In the genomic region with DNA sequence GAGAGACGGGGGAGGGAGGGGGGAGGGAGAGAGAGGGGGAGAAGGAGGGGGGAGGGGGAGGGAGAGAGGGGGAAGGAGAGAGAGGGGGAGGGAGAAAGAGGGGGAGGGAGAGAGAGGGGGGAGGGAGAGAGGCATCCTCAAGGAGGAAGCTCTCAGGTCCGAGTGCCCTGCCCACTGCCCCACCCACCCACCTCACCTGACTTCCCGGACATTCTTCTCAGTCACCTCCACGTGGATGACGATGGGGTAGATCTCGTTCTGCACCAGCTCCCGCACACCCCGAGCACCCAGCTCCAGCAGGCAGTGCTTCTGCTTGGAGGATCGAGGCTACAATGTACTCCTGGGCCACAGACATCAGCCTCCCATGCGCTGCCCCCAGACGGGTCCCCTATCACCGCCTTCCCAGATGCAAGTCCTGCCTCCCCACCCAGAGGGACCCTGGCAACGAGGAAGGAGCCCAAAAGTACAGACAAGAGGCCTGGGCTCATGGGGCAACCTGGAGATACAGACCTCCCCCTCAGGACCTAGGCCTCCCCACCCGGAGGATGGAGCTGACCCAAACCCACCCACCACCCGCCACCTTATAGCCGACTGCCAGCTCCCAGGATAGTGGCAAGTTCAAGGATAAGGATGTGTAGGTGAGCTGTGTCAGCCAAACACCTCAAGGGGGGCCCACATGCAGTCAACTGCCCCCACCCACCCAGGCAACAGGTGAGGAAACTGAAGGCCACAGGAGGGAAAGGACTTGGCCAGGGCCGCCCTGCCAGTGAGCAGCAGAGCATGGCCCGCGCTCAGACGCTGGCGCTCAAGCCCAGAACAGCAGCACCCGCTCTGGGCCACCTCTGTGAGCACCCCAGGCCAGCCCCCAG, we compare ENCODE assay signal across 14 cellular contexts. TPM values are rescaled to one million over a fixed set of nuclear protein-coding genes. Genes with fewer than 3 reads are reported as not detected.
DNase-seq lines count a peak whose midpoint lies in the region; ATAC-seq and TF ChIP-seq lines count a peak whose summit lies in the region.
"Had no signal": no experiment of that assay in that cellular context is flagged by ENCODE, and none has a peak within 500 bp of the region (broad histone marks: within the 10 kb centered on the region; RNA-seq: fewer than 3 reads in every experiment).

No MANE protein-coding gene starts in this region.

- H3K9me2 ChIP-seq in DOHH2 (replicated peaks; ENCODE audit: control insufficient read depth, low read length): no peaks in the 10 kb centered on the region
- H3K9me2 ChIP-seq in OCI-LY1 (ENCODE audit: low read depth, low read length): no peaks in the 10 kb centered on the region

- H3K9me3 ChIP-seq in DOHH2 (ENCODE audit: control insufficient read depth, insufficient read depth, low read length): no peaks in the 10 kb centered on the region
- H3K9me3 ChIP-seq in OCI-LY1 (ENCODE audit: low read length): no peaks in the 10 kb centered on the region
- H3K9me3 ChIP-seq: BE2C, Caco-2, SJSA1 had no signal

- peaks cover 37% of the 10 kb centered on the region for H3K4me1 Mint-ChIP-seq in dendritic cell treated with granulocyte-macrophage colony-stimulating factor and Interleukin-4, amounts not matched to agents 40 ng/mL and 50 ng/mL, for 4 days (ENCODE audit: low read depth)
- peaks cover 59% of the 10 kb centered on the region for H3K4me1 Mint-ChIP-seq in stimulated activated effector memory CD8-positive, alpha-beta T cell treated with anti-CD3 and anti-CD28 coated beads, Interleukin-12 subunit alpha, Interleukin-12 subunit beta, amount 100 ng/mL, for 72 hours
- H3K4me1 Mint-ChIP-seq in activated naive CD4-positive, alpha-beta T cell treated with anti-CD3 and anti-CD28 coated beads, Interleukin-2, amount 10 ng/mL, durations not matched to agents 7 days and 5 days: peaks cover 49% of the 10 kb centered on the region

- H3K36me3 Mint-ChIP-seq in dendritic cell treated with granulocyte-macrophage colony-stimulating factor and Interleukin-4, amounts not matched to agents 40 ng/mL and 50 ng/mL, for 4 days (ENCODE audit: low read depth): no peaks in the 10 kb centered on the region
- H3K36me3 Mint-ChIP-seq in stimulated activated effector memory CD8-positive, alpha-beta T cell treated with anti-CD3 and anti-CD28 coated beads, Interleukin-12 subunit alpha, Interleukin-12 subunit beta, amount 100 ng/mL, for 72 hours: no peaks in the 10 kb centered on the region
- H3K36me3 Mint-ChIP-seq in activated naive CD4-positive, alpha-beta T cell treated with anti-CD3 and anti-CD28 coated beads, Interleukin-2, amount 10 ng/mL, durations not matched to agents 7 days and 5 days: no peaks in the 10 kb centered on the region

- no peak overlapping the region for H3K27ac ChIP-seq in DOHH2 (ENCODE audit: low read depth, low read length)
- H3K27ac ChIP-seq in OCI-LY1 (ENCODE audit: low read depth, low read length, poor library complexity, severe bottlenecking): no peak overlapping the region
- H3K27ac ChIP-seq: PC-9, SJSA1 had no signal

- H3K4me2 ChIP-seq in DOHH2 (ENCODE audit: low read length): peak overlapping the region; percentile 40; the same call in 1 of the 2 replicates
- H3K4me2 ChIP-seq in OCI-LY1 (ENCODE audit: low read length): peak overlapping the region; percentile 64
- H3K4me2 ChIP-seq: PC-9 had no signal

- no peak for TF ChIP-seq CTCF in DOHH2 (IDR thresholded peaks at IDR 0.05; ENCODE audit: low read depth, low read length, poor library complexity, severe bottlenecking)
- no peak for TF ChIP-seq CTCF in OCI-LY1 (IDR thresholded peaks at IDR 0.05; ENCODE audit: low read length)

- H4K20me1 ChIP-seq in DOHH2 (ENCODE audit: control insufficient read depth, insufficient read depth, low read depth, low read length): no peaks in the 10 kb centered on the region
- no peaks in the 10 kb centered on the region for H4K20me1 ChIP-seq in OCI-LY1 (ENCODE audit: insufficient read depth, low read length)

- no peak overlapping the region for H2AFZ ChIP-seq in OCI-LY1 (ENCODE audit: low read length)
- H2AFZ ChIP-seq: PC-9 had no signal

- H3F3A ChIP-seq in DOHH2 (ENCODE audit: control insufficient read depth, insufficient read depth) (no peaks in the 10 kb centered on the region; the same call in 1 of the 2 replicates), OCI-LY1 (ENCODE audit: insufficient read depth, low read length) (no peaks in the 10 kb centered on the region)

- H3K79me2 ChIP-seq in DOHH2 (ENCODE audit: control insufficient read depth, low read length) (peaks cover 4% of the 10 kb centered on the region), OCI-LY1 (ENCODE audit: insufficient read depth, low read length) (no peaks in the 10 kb centered on the region)

- peaks cover 34% of the 10 kb centered on the region for H3K27me3 Mint-ChIP-seq in dendritic cell treated with granulocyte-macrophage colony-stimulating factor and Interleukin-4, amounts not matched to agents 40 ng/mL and 50 ng/mL, for 4 days
- peaks cover 32% of the 10 kb centered on the region for H3K27me3 Mint-ChIP-seq in activated naive CD4-positive, alpha-beta T cell treated with anti-CD3 and anti-CD28 coated beads, Interleukin-2, amount 10 ng/mL, durations not matched to agents 7 days and 5 days
- H3K27me3 Mint-ChIP-seq: CD4-positive, alpha-beta T cell had no signal

- no peak for DNase-seq in stimulated activated effector memory CD8-positive, alpha-beta T cell treated with anti-CD3 and anti-CD28 coated beads, Interleukin-12 subunit alpha, Interleukin-12 subunit beta, amount 100 ng/mL, for 72 hours (ENCODE audit: low spot score in 2 of 2)
- no peak for DNase-seq in Right ventricle myocardium superior
- DNase-seq in activated naive CD4-positive, alpha-beta T cell treated with anti-CD3 and anti-CD28 coated beads, Interleukin-2, amount 10 ng/mL, durations not matched to agents 7 days and 5 days: no peak
- no peak for DNase-seq in activated CD4-positive, CD25-positive, alpha-beta regulatory T cell treated with anti-CD3 and anti-CD28 coated beads, Interleukin-2, amount 50 U/mL, for 72 hours
- DNase-seq: BE2C, NCI-H2227 treated with DMSO at 0.1 percent for 48 hours had no signal

- H3K27me3 ChIP-seq in DOHH2 (ENCODE audit: control insufficient read depth, low read length): no peaks in the 10 kb centered on the region
- H3K27me3 ChIP-seq in OCI-LY1 (ENCODE audit: insufficient read depth, low read length): no peaks in the 10 kb centered on the region
- H3K27me3 ChIP-seq: BE2C, SJSA1 had no signal

- peak overlapping the region; percentile 10 for H3K27ac Mint-ChIP-seq in dendritic cell treated with granulocyte-macrophage colony-stimulating factor and Interleukin-4, amounts not matched to agents 40 ng/mL and 50 ng/mL, for 4 days
- H3K27ac Mint-ChIP-seq in stimulated activated effector memory CD8-positive, alpha-beta T cell treated with anti-CD3 and anti-CD28 coated beads, Interleukin-12 subunit alpha, Interleukin-12 subunit beta, amount 100 ng/mL, for 72 hours: peak overlapping the region; percentile 86
- H3K27ac Mint-ChIP-seq in activated naive CD4-positive, alpha-beta T cell treated with anti-CD3 and anti-CD28 coated beads, Interleukin-2, amount 10 ng/mL, durations not matched to agents 7 days and 5 days: no peak overlapping the region

- peak overlapping the region; percentile 46; the same call in 1 of the 2 replicates for H3K9ac ChIP-seq in OCI-LY1 (ENCODE audit: low read length)

- H3K4me1 ChIP-seq in DOHH2 (ENCODE audit: control insufficient read depth, low read length) (peaks cover 48% of the 10 kb centered on the region), OCI-LY1 (ENCODE audit: insufficient read depth, low read length, severe bottlenecking) (peaks cover 23% of the 10 kb centered on the region)
- H3K4me1 ChIP-seq: BE2C had no signal

- no peaks in the 10 kb centered on the region for H3K9me3 Mint-ChIP-seq in dendritic cell treated with granulocyte-macrophage colony-stimulating factor and Interleukin-4, amounts not matched to agents 40 ng/mL and 50 ng/mL, for 4 days
- no peaks in the 10 kb centered on the region for H3K9me3 Mint-ChIP-seq in stimulated activated effector memory CD8-positive, alpha-beta T cell treated with anti-CD3 and anti-CD28 coated beads, Interleukin-12 subunit alpha, Interleukin-12 subunit beta, amount 100 ng/mL, for 72 hours
- peaks cover 1% of the 10 kb centered on the region for H3K9me3 Mint-ChIP-seq in activated naive CD4-positive, alpha-beta T cell treated with anti-CD3 and anti-CD28 coated beads, Interleukin-2, amount 10 ng/mL, durations not matched to agents 7 days and 5 days
- H3K9me3 Mint-ChIP-seq: CD4-positive, alpha-beta T cell had no signal

- intact Hi-C loops in dendritic cell treated with granulocyte-macrophage colony-stimulating factor and Interleukin-4, amounts not matched to agents 40 ng/mL and 50 ng/mL, for 4 days (cut with micrococcal nuclease): no loop called here
- intact Hi-C loops in Right ventricle myocardium superior (cut with DNase I): no loop called here

- H3K36me3 ChIP-seq in DOHH2 (ENCODE audit: control insufficient read depth, low read length): no peaks in the 10 kb centered on the region
- no peaks in the 10 kb centered on the region for H3K36me3 ChIP-seq in OCI-LY1 (ENCODE audit: insufficient read depth, low read length)
- H3K36me3 ChIP-seq: BE2C had no signal

- H3K4me3 ChIP-seq in DOHH2 (ENCODE audit: low read length): no peak overlapping the region
- H3K4me3 ChIP-seq in OCI-LY1 (ENCODE audit: low read depth, low read length, poor library complexity, severe bottlenecking): peak overlapping the region; percentile 56
- H3K4me3 ChIP-seq: GM12878, PC-9, SJSA1 had no signal

- CTCF ChIA-PET in activated naive CD4-positive, alpha-beta T cell treated with anti-CD3 and anti-CD28 coated beads, Interleukin-2, amount 10 ng/mL, durations not matched to agents 7 days and 5 days (lab: Charles Lee): interaction anchor here (0.9 to 4.2 kb wide), 6 partner anchors 9 to 75 kb away, joined by 3 to 22 read pairs (median 4); no protein-coding TSS in a partner anchor

- H3K4me3 Mint-ChIP-seq in dendritic cell treated with granulocyte-macrophage colony-stimulating factor and Interleukin-4, amounts not matched to agents 40 ng/mL and 50 ng/mL, for 4 days: no peak overlapping the region
- no peak overlapping the region for H3K4me3 Mint-ChIP-seq in stimulated activated effector memory CD8-positive, alpha-beta T cell treated with anti-CD3 and anti-CD28 coated beads, Interleukin-12 subunit alpha, Interleukin-12 subunit beta, amount 100 ng/mL, for 72 hours
- H3K4me3 Mint-ChIP-seq in activated naive CD4-positive, alpha-beta T cell treated with anti-CD3 and anti-CD28 coated beads, Interleukin-2, amount 10 ng/mL, durations not matched to agents 7 days and 5 days: no peak overlapping the region

- no peak for ATAC-seq in stimulated activated effector memory CD8-positive, alpha-beta T cell treated with anti-CD3 and anti-CD28 coated beads, Interleukin-12 subunit alpha, Interleukin-12 subunit beta, amount 100 ng/mL, for 72 hours
- no peak for ATAC-seq in Right ventricle myocardium superior (ENCODE audit: poor library complexity)

RNA-seq across cellular contexts. Expression of a gene that starts 5.6 kb away (rescaled TPM):
- total RNA-seq in Right ventricle myocardium superior: 12.7 TPM
- total RNA-seq: SJSA1 had no signal

RNA-seq across cellular contexts. Expression of a gene that starts 27.4 kb away (rescaled TPM):
- 8.3 TPM for total RNA-seq in Right ventricle myocardium superior
